9 cellular contexts compared by ENCODE assay signal in the genomic region with DNA sequence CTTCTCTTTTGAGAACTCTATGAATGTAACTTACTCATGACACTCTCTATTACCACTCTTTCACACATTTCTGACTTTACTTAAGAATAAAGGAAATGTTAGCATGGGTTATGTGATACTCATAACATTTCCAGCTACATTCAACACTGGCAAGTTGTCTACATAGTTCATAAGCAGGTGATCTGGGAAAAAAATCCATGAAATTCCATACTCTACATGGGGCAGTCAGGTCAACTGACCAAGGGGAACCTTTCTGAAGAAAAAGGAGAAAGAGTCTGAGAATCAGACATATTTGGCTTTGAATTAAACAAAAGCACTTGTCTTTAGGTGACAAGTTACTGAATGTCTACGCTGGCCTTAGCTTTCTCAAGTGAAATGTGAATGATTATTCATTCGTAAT.
"Had no signal": no experiment of that assay in that cellular context is flagged by ENCODE, and none has a peak within 500 bp of the region (broad histone marks: within the 10 kb centered on the region; RNA-seq: fewer than 3 reads in every experiment).

No MANE protein-coding gene starts in this region.

- DNase-seq: GM23248, GOT3, H7, H9, HCEC 1CT, HFFc6 had no signal

- H3K9me3 Mint-ChIP-seq: GM23338, H9 had no signal

- H3K27ac ChIP-seq: GM23248 had no signal

- H3K9me3 ChIP-seq: HAP-1 had no signal

- H3K4me3 ChIP-seq: GM23248, GM23338, HAP-1 had no signal

- H2AFZ ChIP-seq: GM23248, GM23338 had no signal

- H3K36me3 ChIP-seq: HAP-1 had no signal

- ATAC-seq: GM23338, HCT116 had no signal

- H3K27ac Mint-ChIP-seq: HFFc6 had no signal

- H3K9ac ChIP-seq: GM23248 had no signal

- H3K4me2 ChIP-seq: GM23338 had no signal

- H3K4me3 Mint-ChIP-seq: GM23338, H9, HFFc6 had no signal
